7 cellular contexts compared by ENCODE assay signal in the genomic region with DNA sequence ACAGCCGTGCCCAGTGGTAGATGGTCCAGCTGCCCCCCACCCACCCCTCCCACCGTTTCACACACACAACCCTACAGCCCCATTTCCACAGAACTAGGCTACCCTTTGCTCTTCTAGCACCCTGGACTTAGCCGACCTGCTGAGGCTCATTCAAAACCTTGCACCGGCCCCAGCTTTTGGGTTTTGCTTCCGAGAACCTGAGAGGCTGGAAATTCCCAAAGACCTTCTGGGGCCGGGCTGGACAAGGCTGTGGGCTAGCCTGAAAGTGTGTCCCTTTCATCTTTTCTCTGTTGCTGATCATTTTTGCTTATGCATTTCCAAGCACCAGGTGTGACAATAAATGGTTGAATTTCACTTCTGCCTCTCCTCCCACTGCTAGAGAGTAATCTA.
"Had no signal": no experiment of that assay in that cellular context is flagged by ENCODE, and none has a peak within 500 bp of the region (broad histone marks: within the 10 kb centered on the region; RNA-seq: fewer than 3 reads in every experiment).

No MANE protein-coding gene starts in this region.

- FAIRE-seq: H1, H54, HTR-8/SVneo had no signal

- H3K4me3 Mint-ChIP-seq: GM23338, H9 had no signal

- H3K4me1 Mint-ChIP-seq: GM23338, H9 had no signal

- H3K27ac Mint-ChIP-seq: GM23338, H9 had no signal

- DNase-seq: H9, HCEC 1CT, IMR-90 had no signal

- H3K4me2 ChIP-seq: GM23338 had no signal

- ATAC-seq: GM23338 had no signal

- H3K9me3 Mint-ChIP-seq: H9 had no signal

- H3K4me3 ChIP-seq: GM23338 had no signal

- H2AFZ ChIP-seq: GM23338 had no signal
